In the genomic region with DNA sequence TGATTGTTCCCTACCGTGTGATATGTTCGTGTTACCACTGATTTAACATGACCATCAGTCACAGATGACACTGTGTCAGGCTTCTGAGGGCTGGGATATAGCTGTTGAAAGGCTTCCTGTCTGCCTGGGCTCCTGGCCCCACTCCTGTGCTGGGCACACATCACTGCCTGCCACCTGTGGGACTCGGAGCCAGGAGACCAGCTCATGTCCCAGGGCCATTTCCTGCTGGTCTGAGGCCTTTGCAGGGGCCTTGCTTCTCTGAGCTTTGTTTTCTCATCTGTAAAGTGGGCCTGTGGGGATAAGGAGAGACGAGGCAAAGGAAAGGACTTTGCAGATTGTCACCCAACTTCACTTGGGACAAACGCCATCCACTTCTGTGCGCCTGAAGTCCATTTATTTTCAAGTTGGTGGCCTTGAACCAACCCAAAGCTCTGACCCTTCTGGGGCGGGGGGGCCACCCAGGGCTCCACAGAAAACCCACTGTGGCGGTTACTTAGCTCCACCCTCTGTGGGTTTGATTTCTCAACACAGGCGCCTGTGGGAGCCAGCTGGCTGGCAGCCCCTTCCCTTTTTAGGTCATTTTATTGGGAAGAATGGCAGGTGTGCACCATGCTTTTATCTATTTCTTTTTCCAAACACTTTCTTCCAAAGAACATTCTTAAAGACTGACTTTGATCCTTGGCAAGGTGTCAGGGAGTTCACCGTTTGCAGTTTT, we compare ENCODE assay signal across 14 cellular contexts. TPM values are rescaled to one million over a fixed set of nuclear protein-coding genes. Genes with fewer than 3 reads are reported as not detected.
DNase-seq lines count a peak whose midpoint lies in the region; ATAC-seq and TF ChIP-seq lines count a peak whose summit lies in the region.
"Had no signal": no experiment of that assay in that cellular context is flagged by ENCODE, and none has a peak within 500 bp of the region (broad histone marks: within the 10 kb centered on the region; RNA-seq: fewer than 3 reads in every experiment).

No MANE protein-coding gene starts in this region.

- no peak for TF ChIP-seq CTCF in body of pancreas (IDR thresholded peaks at IDR 0.05)

- DNase-seq in KBM-7 (peak; percentile 67), body of pancreas (peak; percentile 88 to 94 (median 92)), myocyte (ENCODE audit: low read depth) (peak; percentile 75), DMS153 treated with DMSO at 0.1 percent for 48 hours (lab: John Stamatoyannopoulos, UW; ENCODE audit: unreplicated experiment) (no peak)
- DNase-seq in NK-92 treated with Interleukin-12 subunit alpha and Interleukin-12 subunit beta, amount 100 ng/mL, for 24 hours (lab: John Stamatoyannopoulos, UW): no peak
- DNase-seq: activated CD4-positive, alpha-beta T cell treated with anti-CD3 and anti-CD28 coated beads, Interleukin-2, amount 50 U/mL, for 1 hour; EL; PC-3; small intestine; stimulated activated naive CD4-positive, alpha-beta T cell treated with Interleukin-2 at 50 U/mL for 16 hours had no signal

- H3K9me3 ChIP-seq in BLaER1 treated with 17β-estradiol and CSF1 and Interleukin-3, amounts not matched to agents 10 nM and 100 nM (replicated peaks in 1 of 11): no peaks in the 10 kb centered on the region
- H3K9me3 ChIP-seq in body of pancreas: no peaks in the 10 kb centered on the region

- H3K4me2 ChIP-seq in BLaER1 treated with 17β-estradiol and CSF1 and Interleukin-3, amounts not matched to agents 10 nM and 100 nM: peak overlapping the region; percentile 77 to 99 (median 94)

- peak overlapping the region in 9 of 11 experiments; percentile 44 to 94 (median 85); a peak in 18 of 22 replicates for H3K27ac ChIP-seq in BLaER1 treated with 17β-estradiol and CSF1 and Interleukin-3, amounts not matched to agents 10 nM and 100 nM
- H3K27ac ChIP-seq in body of pancreas: peak overlapping the region; percentile 87 to 94 (median 89)
- H3K27ac ChIP-seq: coronary artery had no signal

- 29 to 52% methylated on average over 9 to 10 of the region's 10 CpGs for WGBS in body of pancreas, 2 donors

- intact Hi-C loops in body of pancreas (cut with DNase I): no loop called here

- TF ChIP-seq POLR2A in body of pancreas (IDR thresholded peaks at IDR 0.05): peak in 1 of 3 donors; percentile 21

- peak overlapping the region in 10 of 11 experiments; percentile 2 to 79 (median 66); a peak in 17 of 22 replicates for H3K9ac ChIP-seq in BLaER1 treated with 17β-estradiol and CSF1 and Interleukin-3, amounts not matched to agents 10 nM and 100 nM

- H3K4me1 ChIP-seq in BLaER1 treated with 17β-estradiol and CSF1 and Interleukin-3, amounts not matched to agents 10 nM and 100 nM: peaks cover 53 to 87% (median 75%) of the 10 kb centered on the region in 10 experiments
- H3K4me1 ChIP-seq in body of pancreas: peaks cover 70% of the 10 kb centered on the region

- 0 out of 22 replicates have a peak, but pooled peaks cover 0 to 6% (median 0%) of the 10 kb centered on the region in 11 experiments for H3K27me3 ChIP-seq in BLaER1 treated with 17β-estradiol and CSF1 and Interleukin-3, amounts not matched to agents 10 nM and 100 nM
- H3K27me3 ChIP-seq in body of pancreas: no peaks in the 10 kb centered on the region

- in situ Hi-C loops in KBM-7 (cut with MboI; ENCODE audit: low pct_unique_long_range_greater_than_20kb, low sequenced_read_pairs): no loop called here

- H4K20me1 ChIP-seq in BLaER1 treated with 17β-estradiol and CSF1 and Interleukin-3, amounts not matched to agents 10 nM and 100 nM: peaks cover 0 to 4% (median 0%) of the 10 kb centered on the region in 11 experiments; a peak in 3 of 22 replicates

- H3K4me3 ChIP-seq in BLaER1 treated with 17β-estradiol and CSF1 and Interleukin-3, amounts not matched to agents 10 nM and 100 nM: peak overlapping the region in 6 of 10 experiments; percentile 22 to 54 (median 29); a peak in 10 of 20 replicates
- no peak overlapping the region for H3K4me3 ChIP-seq in body of pancreas
- H3K4me3 ChIP-seq: coronary artery had no signal

- ATAC-seq in body of pancreas: peak; percentile 80
- ATAC-seq in GM19351 (IDR thresholded peaks at IDR 0.05; ENCODE audit: unreplicated experiment): no peak
- no peak for ATAC-seq in HG03280 (IDR thresholded peaks at IDR 0.05; ENCODE audit: unreplicated experiment)

- H3K36me3 ChIP-seq in BLaER1 treated with 17β-estradiol and CSF1 and Interleukin-3, amounts not matched to agents 10 nM and 100 nM: peaks cover 0 to 10% (median 0%) of the 10 kb centered on the region in 11 experiments; a peak in 5 of 22 replicates
- H3K36me3 ChIP-seq in body of pancreas (replicated peaks in 1 of 2; ENCODE audit: insufficient read depth in 1 of 2, low read depth in 2 of 2): no peaks in the 10 kb centered on the region

RNA-seq across cellular contexts. Expression of a gene that starts 54.1 kb away (rescaled TPM):
- 10 to 100 TPM; 23.9 to 28.7 TPM for total RNA-seq in body of pancreas
- total RNA-seq in myocyte: not detected in 2 replicates
- polyA plus RNA-seq in myocyte (2012): 0.04 TPM

Comparison
In these comparisons a context has a peak if more than half of its experiments do, and no peak if none do; other contexts are left out.
1. H3K4me3 ChIP-seq: peak in BLaER1 treated with 17β-estradiol and CSF1 and Interleukin-3, amounts not matched to agents 10 nM and 100 nM (6 of 10); none in body of pancreas (0 of 2).
2. DNase-seq: peak in KBM-7 (single experiment), body of pancreas (4 of 4) and myocyte (single experiment); none in DMS153 treated with DMSO at 0.1 percent for 48 hours (single experiment) and NK-92 treated with Interleukin-12 subunit alpha and Interleukin-12 subunit beta, amount 100 ng/mL, for 24 hours (single experiment).
3. RNA of a gene that starts 54.1 kb away (total RNA-seq): 23.9 to 28.7 TPM in body of pancreas; not detected in myocyte; every median in the first group is over 10 times any median in the second.